In the genomic region with DNA sequence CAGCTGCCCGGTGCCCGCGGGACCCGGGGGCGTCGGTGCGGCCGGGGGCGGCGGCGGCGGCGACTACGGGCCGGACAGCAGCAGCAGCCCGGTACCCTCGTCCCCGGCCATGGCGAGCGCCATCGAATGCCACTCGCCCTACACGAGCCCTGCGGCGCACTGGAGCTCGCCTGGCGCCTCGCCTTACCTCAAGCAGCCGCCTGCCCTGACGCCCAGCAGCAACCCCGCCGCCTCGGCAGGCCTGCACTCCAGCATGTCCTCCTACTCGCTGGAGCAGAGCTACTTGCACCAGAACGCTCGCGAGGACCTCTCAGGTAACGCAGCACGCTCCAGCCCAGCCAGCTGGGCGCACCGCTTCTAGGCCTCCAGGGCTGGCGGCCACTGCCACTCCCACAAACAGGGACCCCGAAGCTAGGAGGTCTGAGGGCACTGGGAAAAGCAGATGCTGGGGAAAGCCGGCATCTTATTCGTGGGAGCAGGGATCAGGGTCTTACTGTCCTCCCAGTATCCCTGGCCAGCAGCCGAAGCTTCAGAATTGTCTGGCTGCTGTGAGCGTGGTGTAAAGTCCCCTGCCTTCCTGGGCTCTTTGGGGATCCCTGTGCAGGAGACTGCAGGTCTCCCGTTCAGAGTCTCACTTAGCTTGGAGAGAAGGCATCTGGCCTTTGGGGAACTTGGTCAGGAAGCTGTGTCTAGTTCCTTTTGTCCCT, we compare ENCODE assay signal across 8 cellular contexts. TPM values are rescaled to one million over a fixed set of nuclear protein-coding genes. Genes with fewer than 3 reads are reported as not detected.
A peak's percentile ranks its signal among the peaks of the same experiment; 100 is the strongest.
DNase-seq lines count a peak whose midpoint lies in the region; ATAC-seq, FAIRE-seq and TF ChIP-seq lines count a peak whose summit lies in the region.

No MANE protein-coding gene starts in this region.

- no peak overlapping the region for H3K4me2 ChIP-seq in SK-N-SH

- no peak for ATAC-seq in SK-N-SH treated with all-trans-retinoic acid at 6 μM for 48 hours
- no peak for ATAC-seq in activated naive CD8-positive, alpha-beta T cell treated with anti-CD3 and anti-CD28 coated beads, Interleukin-2, amount 50 U/mL, for 24 hours
- ATAC-seq in HG03025 (IDR thresholded peaks at IDR 0.05; ENCODE audit: low FRiP score, unreplicated experiment) = no peak
- ATAC-seq in GM21423 (IDR thresholded peaks at IDR 0.05; ENCODE audit: unreplicated experiment) = no peak

- CTCF ChIA-PET in SK-N-SH (lab: Yijun Ruan, JAX) = interaction anchor here (1.2 kb wide), 1 partner anchor 10 kb away, joined by 5 read pairs; no protein-coding TSS in a partner anchor

- H3K36me3 ChIP-seq in SK-N-SH (replicated peaks in 1 of 2; ENCODE audit: control insufficient read depth in 1 of 2, insufficient read depth in 2 of 2, low read length in 1 of 2) (no peaks in the 10 kb centered on the region), kidney (ENCODE audit: control insufficient read depth in 1 of 2, insufficient read depth in 2 of 2, low read length in 2 of 2) (no peaks in the 10 kb centered on the region), stomach (no peaks in the 10 kb centered on the region)

- TF ChIP-seq EP300 in SK-N-SH (IDR thresholded peaks at IDR 0.05; ENCODE audit: borderline replicate concordance in 1 of 2, low read depth in 1 of 2, low read length in 1 of 2) (no peak), stomach (IDR thresholded peaks at IDR 0.05) (no peak)

- H3K9ac ChIP-seq in SK-N-SH (no peak overlapping the region), kidney (ENCODE audit: low read length in 2 of 2) (no peak overlapping the region)

- H3K9me2 ChIP-seq in SK-N-SH = no peaks in the 10 kb centered on the region

- H3K27me3 ChIP-seq in SK-N-SH (ENCODE audit: insufficient read depth) (peaks cover 82% of the 10 kb centered on the region), stomach (peaks cover 6 to 100% (median 91%) of the 10 kb centered on the region in 3 donors)

- no peak for TF ChIP-seq POLR2A in stomach (IDR thresholded peaks at IDR 0.05)

- H3K4me1 Mint-ChIP-seq in activated naive CD8-positive, alpha-beta T cell treated with anti-CD3 and anti-CD28 coated beads, Interleukin-2, amount 50 U/mL, for 24 hours = peaks cover 14% of the 10 kb centered on the region

- intact Hi-C loops in kidney (cut with DNase I) = loop anchor here (10.0 kb wide), 1 partner anchor 806 kb away; no protein-coding TSS in a partner anchor
- intact Hi-C loops in stomach (cut with DNase I; ENCODE audit: low total_unique reads) = no loop called here

- no peaks in the 10 kb centered on the region for H3K9me3 Mint-ChIP-seq in activated naive CD8-positive, alpha-beta T cell treated with anti-CD3 and anti-CD28 coated beads, Interleukin-2, amount 50 U/mL, for 24 hours

- H3K4me3 Mint-ChIP-seq in activated naive CD8-positive, alpha-beta T cell treated with anti-CD3 and anti-CD28 coated beads, Interleukin-2, amount 50 U/mL, for 24 hours = peak overlapping the region; percentile 11

- H3K9me3 ChIP-seq in SK-N-SH (no peaks in the 10 kb centered on the region), kidney (ENCODE audit: control insufficient read depth in 1 of 2, low read length in 2 of 2) (no peaks in the 10 kb centered on the region), stomach (no peaks in the 10 kb centered on the region)

- no peaks in the 10 kb centered on the region for H3K36me3 Mint-ChIP-seq in activated naive CD8-positive, alpha-beta T cell treated with anti-CD3 and anti-CD28 coated beads, Interleukin-2, amount 50 U/mL, for 24 hours (ENCODE audit: low read depth)

- POLR2A ChIA-PET in SK-N-SH (lab: Yijun Ruan, JAX) = interaction anchor here (0.5 kb wide), 1 partner anchor 10 kb away, joined by 3 read pairs; no protein-coding TSS in a partner anchor

- 28% methylated on average over 20 of the region's 48 CpGs for WGBS in SK-N-SH (ENCODE audit: low lambda C conversion rate)
- WGBS in stomach, 5 donors = 5 to 35% (median 7%) methylated on average over 6 to 48 of the region's 48 CpGs

- TF ChIP-seq CTCF in SK-N-SH (IDR thresholded peaks at IDR 0.05) (no peak), kidney (IDR thresholded peaks at IDR 0.05; ENCODE audit: borderline replicate concordance, extremely low read depth, insufficient read depth) (no peak), stomach (IDR thresholded peaks at IDR 0.05) (no peak)

- no peak for TF ChIP-seq RAD21 in SK-N-SH (IDR thresholded peaks at IDR 0.05; ENCODE audit: low read length)

- no peaks in the 10 kb centered on the region for H4K20me1 ChIP-seq in SK-N-SH (ENCODE audit: insufficient read depth)

- no peaks in the 10 kb centered on the region for H3F3A ChIP-seq in SK-N-SH (replicated peaks; ENCODE audit: insufficient read depth)

- peaks cover 76% of the 10 kb centered on the region for H3K27me3 Mint-ChIP-seq in activated naive CD8-positive, alpha-beta T cell treated with anti-CD3 and anti-CD28 coated beads, Interleukin-2, amount 50 U/mL, for 24 hours

- H3K4me1 ChIP-seq in SK-N-SH (ENCODE audit: control insufficient read depth in 1 of 2, insufficient read depth in 2 of 2, low read depth in 1 of 2, low read length in 1 of 2) (no peaks in the 10 kb centered on the region), kidney (ENCODE audit: control insufficient read depth in 1 of 2, insufficient read depth in 1 of 2, low read depth in 1 of 2, low read length in 2 of 2) (peaks cover 0 to 6% of the 10 kb centered on the region in 2 donors), stomach (peaks cover 6 to 69% (median 50%) of the 10 kb centered on the region in 4 donors)

- FAIRE-seq in kidney (lab: Jason Lieb, UNC) = no peak

- no peaks in the 10 kb centered on the region for H3K79me2 ChIP-seq in SK-N-SH (ENCODE audit: insufficient read depth)

- H3K27ac ChIP-seq in SK-N-SH (ENCODE audit: low read depth in 2 of 2, low read length in 1 of 2) (no peak overlapping the region), kidney (ENCODE audit: low read depth in 2 of 2, low read length in 2 of 2) (no peak overlapping the region), stomach (peak overlapping the region; percentile 67 to 90 (median 83))

- DNase-seq in SK-N-SH (no peak), kidney (peak; percentile 76), stomach (no peak)
- no peak for DNase-seq in activated naive CD8-positive, alpha-beta T cell treated with anti-CD3 and anti-CD28 coated beads, Interleukin-2, amount 50 U/mL, for 24 hours
- DNase-seq in stimulated activated CD4-positive, alpha-beta T cell treated with anti-CD3 and anti-CD28 coated beads, Interleukin-2, amount 100 ng/mL, for 24 hours = no peak

- H3K27ac Mint-ChIP-seq in activated naive CD8-positive, alpha-beta T cell treated with anti-CD3 and anti-CD28 coated beads, Interleukin-2, amount 50 U/mL, for 24 hours = no peak overlapping the region

- H3K4me3 ChIP-seq in SK-N-SH (ENCODE audit: low read depth in 2 of 2, low read length in 1 of 2) (no peak overlapping the region), kidney (ENCODE audit: low read length in 2 of 2) (no peak overlapping the region), stomach (peak overlapping the region; percentile 56 to 61 (median 60))

- H2AFZ ChIP-seq in SK-N-SH (ENCODE audit: low read depth) = no peak overlapping the region

TF ChIP-seq in SK-N-SH, 30 proteins besides CTCF, POLR2A, EP300 and RAD21:
- TF ChIP-seq GABPA (IDR thresholded peaks at IDR 0.05; ENCODE audit: low read depth) (no peak), EZH2phosphoT487 (IDR thresholded peaks at IDR 0.05; ENCODE audit: borderline replicate concordance, low read depth) (0 out of 2 replicates have a peak, but pooled peaks have one; percentile 30)

TF ChIP-seq in SK-N-SH treated with all-trans-retinoic acid at 6 μM for 48 hours, 23 proteins besides CTCF, POLR2A, EP300 and RAD21:
- TF ChIP-seq, protein P1, sequence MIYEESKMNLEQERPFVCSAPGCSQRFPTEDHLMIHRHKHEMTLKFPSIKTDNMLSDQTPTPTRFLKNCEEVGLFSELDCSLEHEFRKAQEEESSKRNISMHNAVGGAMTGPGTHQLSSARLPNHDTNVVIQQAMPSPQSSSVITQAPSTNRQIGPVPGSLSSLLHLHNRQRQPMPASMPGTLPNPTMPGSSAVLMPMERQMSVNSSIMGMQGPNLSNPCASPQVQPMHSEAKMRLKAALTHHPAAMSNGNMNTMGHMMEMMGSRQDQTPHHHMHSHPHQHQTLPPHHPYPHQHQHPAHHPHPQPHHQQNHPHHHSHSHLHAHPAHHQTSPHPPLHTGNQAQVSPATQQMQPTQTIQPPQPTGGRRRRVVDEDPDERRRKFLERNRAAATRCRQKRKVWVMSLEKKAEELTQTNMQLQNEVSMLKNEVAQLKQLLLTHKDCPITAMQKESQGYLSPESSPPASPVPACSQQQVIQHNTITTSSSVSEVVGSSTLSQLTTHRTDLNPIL (CRISPR knock-in tag; IDR thresholded peaks at IDR 0.05; ENCODE audit: low read depth) = no peak
- TF ChIP-seq TCF4 (CRISPR knock-in tag; IDR thresholded peaks at IDR 0.05; ENCODE audit: borderline replicate concordance) (no peak), BACH2 (CRISPR knock-in tag; IDR thresholded peaks at IDR 0.05; ENCODE audit: borderline replicate concordance) (no peak), ARNTL (CRISPR knock-in tag; IDR thresholded peaks at IDR 0.05; ENCODE audit: borderline replicate concordance, low read depth) (no peak), RARB (CRISPR knock-in tag; IDR thresholded peaks at IDR 0.05) (no peak)
TF ChIP-seq in SK-N-SH treated with all-trans-retinoic acid at 6 μM for 48 hours: peak in this region for 0.

RNA-seq across cellular contexts. Expression of gene FOXF2, which starts 1.6 kb away (rescaled TPM):
- polyA plus RNA-seq in SK-N-SH (2012; rRNA removed) = not detected in 2 replicates
- polyA plus RNA-seq in SK-N-SH (2012; cell fraction: cytosol; rRNA removed) = not detected in 2 replicates
- polyA plus RNA-seq in SK-N-SH (2012; cell fraction: nucleus; rRNA removed) = not detected in 2 replicates
- total RNA-seq in kidney = 0.44 TPM
- polyA plus RNA-seq in kidney (ENCODE audit: insufficient read depth, low read depth, low replicate concordance) = not detected
- 100 to 1,000 TPM in 1 of 5 donors, 10 to 100 TPM in 3, 1 to 10 TPM in 1; 9.6 to 104 (median 14.1) TPM for total RNA-seq in stomach
- 10 to 100 TPM; 17.7 to 32.2 (median 20.7) TPM for polyA plus RNA-seq in stomach

Comparison
In these comparisons a context has a peak if more than half of its experiments do, and no peak if none do; other contexts are left out.
1. H3K27ac ChIP-seq: peak in stomach (5 of 5); none in SK-N-SH (0 of 2) and kidney (0 of 2).
2. H3K4me3 ChIP-seq: peak in stomach (4 of 4); none in SK-N-SH (0 of 2) and kidney (0 of 2).
3. RNA of gene FOXF2, which starts 1.6 kb away (polyA plus RNA-seq): 17.7 to 32.2 TPM in stomach; not detected in SK-N-SH and not detected in kidney (single experiment); every median in the first group is over 10 times any median in the second.